Comparison of ENCODE assay signal across 30 cellular contexts in genomic region chr18:74473976-74474375, GRCh38. TPM values are rescaled to one million over a fixed set of nuclear protein-coding genes. Genes with fewer than 3 reads are reported as not detected.
DNase-seq lines count a peak whose midpoint lies in the region; ATAC-seq, FAIRE-seq and TF ChIP-seq lines count a peak whose summit lies in the region.
"Had no signal": no experiment of that assay in that cellular context is flagged by ENCODE, and none has a peak within 500 bp of the region (broad histone marks: within the 10 kb centered on the region; RNA-seq: fewer than 3 reads in every experiment).

No MANE protein-coding gene starts in this region.

- no peak overlapping the region for H3K4me3 ChIP-seq in BLaER1 treated with 17β-estradiol and CSF1 and Interleukin-3, amounts not matched to agents 10 nM and 100 nM
- H3K4me3 ChIP-seq in bronchial epithelial cell (ENCODE audit: low read depth, low read length): no peak overlapping the region
- H3K4me3 ChIP-seq: GM12878 had no signal

- peaks cover 7 to 29% (median 21%) of the 10 kb centered on the region in 10 experiments for H3K4me1 ChIP-seq in BLaER1 treated with 17β-estradiol and CSF1 and Interleukin-3, amounts not matched to agents 10 nM and 100 nM
- H3K4me1 ChIP-seq: BE2C had no signal

- H3K9ac ChIP-seq in BLaER1 treated with 17β-estradiol and CSF1 and Interleukin-3, amounts not matched to agents 10 nM and 100 nM: no peak overlapping the region

- H3K9me3 ChIP-seq in BLaER1 treated with 17β-estradiol and CSF1 and Interleukin-3, amounts not matched to agents 10 nM and 100 nM (replicated peaks in 1 of 11): peaks cover 17 to 75% (median 50%) of the 10 kb centered on the region in 11 experiments; a peak in 21 of 22 replicates
- H3K9me3 ChIP-seq: BE2C had no signal

- no peak overlapping the region for H3K4me3 Mint-ChIP-seq in osteocyte (ENCODE audit: unreplicated experiment)
- H3K4me3 Mint-ChIP-seq: CD14-positive monocyte; CD4-positive, alpha-beta memory T cell; CD4-positive, CD25-positive, alpha-beta regulatory T cell; CD8-positive, alpha-beta memory T cell had no signal

- FAIRE-seq in bronchial epithelial cell (lab: Jason Lieb, UNC): no peak
- FAIRE-seq: A204.1, GM12878, GM12892, GM18507 had no signal

- no peaks in the 10 kb centered on the region for H4K20me1 ChIP-seq in BLaER1 treated with 17β-estradiol and CSF1 and Interleukin-3, amounts not matched to agents 10 nM and 100 nM

- H3K27me3 Mint-ChIP-seq in osteocyte (ENCODE audit: unreplicated experiment): peaks cover 6% of the 10 kb centered on the region

- H3K27me3 ChIP-seq in BLaER1 treated with 17β-estradiol and CSF1 and Interleukin-3, amounts not matched to agents 10 nM and 100 nM: no peaks in the 10 kb centered on the region
- no peaks in the 10 kb centered on the region for H3K27me3 ChIP-seq in bronchial epithelial cell (ENCODE audit: control insufficient read depth, insufficient read depth, low read length)
- H3K27me3 ChIP-seq: BE2C had no signal

- H3K9me3 Mint-ChIP-seq in osteocyte (ENCODE audit: unreplicated experiment): peaks cover 3% of the 10 kb centered on the region

- DNase-seq in bronchial epithelial cell (ENCODE audit: low read depth): peak; percentile 50
- DNase-seq in osteocyte (ENCODE audit: extremely low spot score, unreplicated experiment): peak; percentile 25
- no peak for DNase-seq in stimulated activated CD4-positive, alpha-beta T cell treated with anti-CD3 and anti-CD28 coated beads, Interleukin-1b, Interleukin-23, amount 100 ng/mL, for 48 hours
- DNase-seq in effector CD4-positive, alpha-beta T cell: no peak
- DNase-seq: 8988T; ACHN; BE2C; C1 segment of cervical spinal cord; CD4-positive, alpha-beta memory T cell; CD4-positive, CD25-positive, alpha-beta regulatory T cell; CD8-positive, alpha-beta memory T cell; COR-L47; DMS 273 treated with DMSO at 0.1 percent for 48 hours; DMS153; DMS53; DMS79; DND-41; EL; GDM1 had no signal

- no peak for ATAC-seq in HG02938 (IDR thresholded peaks at IDR 0.05; ENCODE audit: unreplicated experiment)
- ATAC-seq in HG02610 (IDR thresholded peaks at IDR 0.05; ENCODE audit: unreplicated experiment): no peak
- ATAC-seq: GM12878 had no signal

- H3K27ac Mint-ChIP-seq in osteocyte (ENCODE audit: unreplicated experiment): no peak overlapping the region
- H3K27ac Mint-ChIP-seq: CD14-positive monocyte; CD4-positive, alpha-beta memory T cell; CD8-positive, alpha-beta memory T cell had no signal

- H3K4me1 Mint-ChIP-seq in osteocyte (ENCODE audit: unreplicated experiment): no peaks in the 10 kb centered on the region
- H3K4me1 Mint-ChIP-seq: CD4-positive, alpha-beta memory T cell; CD4-positive, CD25-positive, alpha-beta regulatory T cell; CD8-positive, alpha-beta memory T cell had no signal

- H3K27ac ChIP-seq in BLaER1 treated with 17β-estradiol and CSF1 and Interleukin-3, amounts not matched to agents 10 nM and 100 nM: no peak overlapping the region

- no peaks in the 10 kb centered on the region for H3K36me3 Mint-ChIP-seq in osteocyte (ENCODE audit: unreplicated experiment)
- H3K36me3 Mint-ChIP-seq: CD14-positive monocyte; CD4-positive, alpha-beta memory T cell; CD4-positive, CD25-positive, alpha-beta regulatory T cell had no signal

- TF ChIP-seq CTCF in bronchial epithelial cell (IDR thresholded peaks at IDR 0.05; ENCODE audit: insufficient read depth, low read length, severe bottlenecking) (no peak), osteocyte (IDR thresholded peaks at IDR 0.05) (no peak)

- peak overlapping the region in 8 of 11 experiments; percentile 13 to 54 (median 34); a peak in 10 of 22 replicates for H3K4me2 ChIP-seq in BLaER1 treated with 17β-estradiol and CSF1 and Interleukin-3, amounts not matched to agents 10 nM and 100 nM

- H3K36me3 ChIP-seq in BLaER1 treated with 17β-estradiol and CSF1 and Interleukin-3, amounts not matched to agents 10 nM and 100 nM: 0 out of 22 replicates have a peak, but pooled peaks cover 0 to 2% (median 0%) of the 10 kb centered on the region in 11 experiments
- H3K36me3 ChIP-seq in bronchial epithelial cell (ENCODE audit: control insufficient read depth, insufficient read depth, low read length): no peaks in the 10 kb centered on the region
- H3K36me3 ChIP-seq: BE2C had no signal

RNA-seq across cellular contexts. Expression of gene DIPK1C, which starts 16.9 kb away (rescaled TPM):
- total RNA-seq in bronchial epithelial cell (not detected in 2 replicates), osteocyte (not detected in 2 replicates)
- total RNA-seq: A673; CD4-positive, alpha-beta memory T cell; CD4-positive, CD25-positive, alpha-beta regulatory T cell; CD8-positive, alpha-beta memory T cell; Daoy; G401; GM12878 had no signal

RNA-seq across cellular contexts. Expression of gene CNDP2, which starts 22.2 kb away (rescaled TPM):
- total RNA-seq in bronchial epithelial cell (59.5 and 67.4 TPM in 2 replicates), osteocyte (75.2 and 78.8 TPM in 2 replicates)

Comparison
In these comparisons a context has a peak if more than half of its experiments do, and no peak if none do; other contexts are left out.
1. DNase-seq: peak in bronchial epithelial cell (single experiment) and osteocyte (single experiment); none in stimulated activated CD4-positive, alpha-beta T cell treated with anti-CD3 and anti-CD28 coated beads, Interleukin-1b, Interleukin-23, amount 100 ng/mL, for 48 hours (single experiment) and effector CD4-positive, alpha-beta T cell (single experiment).